ENCODE assay signal across 1 cellular context in the genomic region with DNA sequence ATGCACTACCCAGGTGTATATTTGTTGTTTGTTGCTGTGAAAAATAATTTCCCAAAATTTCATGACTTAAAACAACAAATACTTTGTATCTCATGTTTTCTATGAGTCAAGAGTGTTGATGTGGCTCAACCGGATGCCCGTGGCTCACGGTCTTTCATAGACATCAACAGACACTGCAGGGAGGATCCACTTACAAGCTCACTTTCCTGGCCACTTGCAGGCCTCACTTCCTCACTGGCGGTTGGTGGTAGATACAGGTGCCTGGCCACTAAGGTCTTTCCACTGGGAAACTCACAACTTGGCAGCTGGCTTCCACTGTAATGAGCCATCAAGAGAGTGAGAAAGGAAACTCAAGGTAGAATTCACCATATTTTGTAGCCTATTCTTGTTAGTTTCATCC.
TF ChIP-seq lines count a peak whose summit lies in the region.

No MANE protein-coding gene starts in this region.

TF ChIP-seq in SK-N-SH, 30 proteins besides CTCF, POLR2A, EP300 and RAD21 (continued from another document):
- TF ChIP-seq, protein P1, sequence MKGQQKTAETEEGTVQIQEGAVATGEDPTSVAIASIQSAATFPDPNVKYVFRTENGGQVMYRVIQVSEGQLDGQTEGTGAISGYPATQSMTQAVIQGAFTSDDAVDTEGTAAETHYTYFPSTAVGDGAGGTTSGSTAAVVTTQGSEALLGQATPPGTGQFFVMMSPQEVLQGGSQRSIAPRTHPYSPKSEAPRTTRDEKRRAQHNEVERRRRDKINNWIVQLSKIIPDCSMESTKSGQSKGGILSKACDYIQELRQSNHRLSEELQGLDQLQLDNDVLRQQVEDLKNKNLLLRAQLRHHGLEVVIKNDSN (IDR thresholded peaks at IDR 0.05; ENCODE audit: borderline replicate concordance, low read depth): no peak
- TF ChIP-seq, protein P2, sequence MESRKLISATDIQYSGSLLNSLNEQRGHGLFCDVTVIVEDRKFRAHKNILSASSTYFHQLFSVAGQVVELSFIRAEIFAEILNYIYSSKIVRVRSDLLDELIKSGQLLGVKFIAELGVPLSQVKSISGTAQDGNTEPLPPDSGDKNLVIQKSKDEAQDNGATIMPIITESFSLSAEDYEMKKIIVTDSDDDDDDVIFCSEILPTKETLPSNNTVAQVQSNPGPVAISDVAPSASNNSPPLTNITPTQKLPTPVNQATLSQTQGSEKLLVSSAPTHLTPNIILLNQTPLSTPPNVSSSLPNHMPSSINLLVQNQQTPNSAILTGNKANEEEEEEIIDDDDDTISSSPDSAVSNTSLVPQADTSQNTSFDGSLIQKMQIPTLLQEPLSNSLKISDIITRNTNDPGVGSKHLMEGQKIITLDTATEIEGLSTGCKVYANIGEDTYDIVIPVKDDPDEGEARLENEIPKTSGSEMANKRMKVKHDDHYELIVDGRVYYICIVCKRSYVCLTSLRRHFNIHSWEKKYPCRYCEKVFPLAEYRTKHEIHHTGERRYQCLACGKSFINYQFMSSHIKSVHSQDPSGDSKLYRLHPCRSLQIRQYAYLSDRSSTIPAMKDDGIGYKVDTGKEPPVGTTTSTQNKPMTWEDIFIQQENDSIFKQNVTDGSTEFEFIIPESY (IDR thresholded peaks at IDR 0.05; ENCODE audit: borderline replicate concordance, low read depth): no peak
- TF ChIP-seq SIN3A (IDR thresholded peaks at IDR 0.05; ENCODE audit: borderline replicate concordance, low read depth, low read length): no peak
